Comparison of ENCODE assay signal across 9 cellular contexts in genomic region chr11:27699926-27700350, GRCh38. TPM values are rescaled to one million over a fixed set of nuclear protein-coding genes. Genes with fewer than 3 reads are reported as not detected.
A peak's percentile ranks its signal among the peaks of the same experiment; 100 is the strongest.
DNase-seq lines count a peak whose midpoint lies in the region; ATAC-seq, FAIRE-seq and TF ChIP-seq lines count a peak whose summit lies in the region.
"Had no signal": no experiment of that assay in that cellular context is flagged by ENCODE, and none has a peak within 500 bp of the region (broad histone marks: within the 10 kb centered on the region; RNA-seq: fewer than 3 reads in every experiment).

No MANE protein-coding gene starts in this region.

- H3K27me3 Mint-ChIP-seq in activated naive CD4-positive, alpha-beta T cell treated with anti-CD3 and anti-CD28 coated beads for 36 hours (ENCODE audit: low read depth): peaks cover 63% of the 10 kb centered on the region
- peaks cover 62% of the 10 kb centered on the region for H3K27me3 Mint-ChIP-seq in activated naive CD4-positive, alpha-beta T cell treated with anti-CD3 and anti-CD28 coated beads, Interleukin-2, amount 10 ng/mL, durations not matched to agents 7 days and 5 days

- H3K4me1 ChIP-seq in mucosa of descending colon (ENCODE audit: low read depth): peaks cover 9% of the 10 kb centered on the region

- H3K27ac Mint-ChIP-seq in activated naive CD4-positive, alpha-beta T cell treated with anti-CD3 and anti-CD28 coated beads for 36 hours: no peak overlapping the region
- H3K27ac Mint-ChIP-seq in activated naive CD4-positive, alpha-beta T cell treated with anti-CD3 and anti-CD28 coated beads, Interleukin-2, amount 10 ng/mL, durations not matched to agents 7 days and 5 days: no peak overlapping the region

- H3K36me3 Mint-ChIP-seq in activated naive CD4-positive, alpha-beta T cell treated with anti-CD3 and anti-CD28 coated beads for 36 hours (ENCODE audit: low read depth): no peaks in the 10 kb centered on the region
- H3K36me3 Mint-ChIP-seq in activated naive CD4-positive, alpha-beta T cell treated with anti-CD3 and anti-CD28 coated beads, Interleukin-2, amount 10 ng/mL, durations not matched to agents 7 days and 5 days: no peaks in the 10 kb centered on the region

- H3K4me1 Mint-ChIP-seq in activated naive CD4-positive, alpha-beta T cell treated with anti-CD3 and anti-CD28 coated beads for 36 hours (ENCODE audit: low read depth): peaks cover 27% of the 10 kb centered on the region
- peaks cover 23% of the 10 kb centered on the region for H3K4me1 Mint-ChIP-seq in activated naive CD4-positive, alpha-beta T cell treated with anti-CD3 and anti-CD28 coated beads, Interleukin-2, amount 10 ng/mL, durations not matched to agents 7 days and 5 days

- ATAC-seq in mucosa of descending colon: no peak
- no peak for ATAC-seq in GM19397 (IDR thresholded peaks at IDR 0.05; ENCODE audit: unreplicated experiment)
- no peak for ATAC-seq in GM21825 (IDR thresholded peaks at IDR 0.05; ENCODE audit: unreplicated experiment)
- ATAC-seq in HG02798 (IDR thresholded peaks at IDR 0.05; ENCODE audit: poor library complexity, unreplicated experiment): no peak

- FAIRE-seq in bronchial epithelial cell (lab: Jason Lieb, UNC) (no peak), urothelium cell line (lab: Jason Lieb, UNC) (no peak)

- H3K9me3 ChIP-seq in mucosa of descending colon: no peaks in the 10 kb centered on the region

- H3K4me3 Mint-ChIP-seq in activated naive CD4-positive, alpha-beta T cell treated with anti-CD3 and anti-CD28 coated beads for 36 hours: peak overlapping the region; percentile 21
- H3K4me3 Mint-ChIP-seq in activated naive CD4-positive, alpha-beta T cell treated with anti-CD3 and anti-CD28 coated beads, Interleukin-2, amount 10 ng/mL, durations not matched to agents 7 days and 5 days: no peak overlapping the region

- no peak for TF ChIP-seq CTCF in bronchial epithelial cell (IDR thresholded peaks at IDR 0.05; ENCODE audit: insufficient read depth, low read length, severe bottlenecking)
- TF ChIP-seq CTCF in mucosa of descending colon (IDR thresholded peaks at IDR 0.05): no peak

- CTCF ChIA-PET in activated naive CD4-positive, alpha-beta T cell treated with anti-CD3 and anti-CD28 coated beads for 36 hours (lab: Charles Lee): interaction anchor here (0.5 to 1.9 kb wide), 3 partner anchors 17 to 831 kb away, joined by 3 to 11 read pairs (median 7); no protein-coding TSS in a partner anchor
- CTCF ChIA-PET in activated naive CD4-positive, alpha-beta T cell treated with anti-CD3 and anti-CD28 coated beads, Interleukin-2, amount 10 ng/mL, durations not matched to agents 7 days and 5 days (lab: Charles Lee): interaction anchor here (0.7 to 2.6 kb wide), 9 partner anchors 11 to 1629 kb away, joined by 3 to 33 read pairs (median 5); no protein-coding TSS in a partner anchor

- no peaks in the 10 kb centered on the region for H3K36me3 ChIP-seq in bronchial epithelial cell (ENCODE audit: control insufficient read depth, insufficient read depth, low read length)
- no peaks in the 10 kb centered on the region for H3K36me3 ChIP-seq in mucosa of descending colon (ENCODE audit: low read depth)

- DNase-seq in activated naive CD4-positive, alpha-beta T cell treated with anti-CD3 and anti-CD28 coated beads for 36 hours: no peak
- no peak for DNase-seq in activated naive CD4-positive, alpha-beta T cell treated with anti-CD3 and anti-CD28 coated beads, Interleukin-2, amount 10 ng/mL, durations not matched to agents 7 days and 5 days
- DNase-seq in bronchial epithelial cell (ENCODE audit: low read depth) (no peak), mucosa of descending colon (peak in 1 of 3 donors; percentile 25), urothelium cell line (ENCODE audit: low spot score) (peak; percentile 12)

- intact Hi-C loops in activated naive CD4-positive, alpha-beta T cell treated with anti-CD3 and anti-CD28 coated beads for 36 hours (cut with micrococcal nuclease): loop anchor here (1.0 to 2.0 kb wide), 5 partner anchors 21 to 1635 kb away; partner anchors contain the start of genes KIF18A and METTL15
- intact Hi-C loops in mucosa of descending colon (cut with DNase I, micrococcal nuclease): loop anchor here (2.0 to 10.0 kb wide), 3 partner anchors 829 to 1465 kb away; no protein-coding TSS in a partner anchor

- peaks cover 12% of the 10 kb centered on the region for H3K27me3 ChIP-seq in bronchial epithelial cell (ENCODE audit: control insufficient read depth, insufficient read depth, low read length)

- H3K4me3 ChIP-seq in bronchial epithelial cell (ENCODE audit: low read depth, low read length): peak overlapping the region; percentile 51
- H3K4me3 ChIP-seq in mucosa of descending colon: peak overlapping the region; percentile 11

- H3K9me3 Mint-ChIP-seq in activated naive CD4-positive, alpha-beta T cell treated with anti-CD3 and anti-CD28 coated beads for 36 hours: no peaks in the 10 kb centered on the region
- no peaks in the 10 kb centered on the region for H3K9me3 Mint-ChIP-seq in activated naive CD4-positive, alpha-beta T cell treated with anti-CD3 and anti-CD28 coated beads, Interleukin-2, amount 10 ng/mL, durations not matched to agents 7 days and 5 days

RNA-seq across cellular contexts. Expression of gene BDNF, which starts 0.3 kb away (rescaled TPM):
- total RNA-seq in activated naive CD4-positive, alpha-beta T cell treated with anti-CD3 and anti-CD28 coated beads for 36 hours: not detected
- total RNA-seq in bronchial epithelial cell (0.79 and 1.7 TPM in 2 replicates), mucosa of descending colon (under 1 TPM in 2 of 3 donors, not detected in 1; 0.25 to 0.31 TPM)
- total RNA-seq: activated CD8-positive, alpha-beta memory T cell treated with anti-CD3 and anti-CD28 coated beads for 36 hours had no signal
